ENCODE assay signal across 12 cellular contexts in genomic region chr10:46091080-46091833, GRCh38. TPM values are rescaled to one million over a fixed set of nuclear protein-coding genes. Genes with fewer than 3 reads are reported as not detected.
A peak's percentile ranks its signal among the peaks of the same experiment; 100 is the strongest.
DNase-seq lines count a peak whose midpoint lies in the region; ATAC-seq lines count a peak whose summit lies in the region.
"Had no signal": no experiment of that assay in that cellular context is flagged by ENCODE, and none has a peak within 500 bp of the region (broad histone marks: within the 10 kb centered on the region; RNA-seq: fewer than 3 reads in every experiment).

No MANE protein-coding gene starts in this region.

- H3K27me3 ChIP-seq in naive thymus-derived CD4-positive, alpha-beta T cell (ENCODE audit: control insufficient read depth in 2 of 2, insufficient read depth in 2 of 2, low read length in 2 of 2): no peaks in the 10 kb centered on the region
- H3K27me3 ChIP-seq: upper lobe of left lung had no signal

- H3K4me1 ChIP-seq in naive thymus-derived CD4-positive, alpha-beta T cell (ENCODE audit: control insufficient read depth in 2 of 2, insufficient read depth in 2 of 2, low read length in 2 of 2): peaks cover 50 to 60% of the 10 kb centered on the region in 2 donors

- no peaks in the 10 kb centered on the region for H3K27me3 Mint-ChIP-seq in activated CD4-positive, alpha-beta T cell treated with anti-CD3 and anti-CD28 coated beads for 36 hours
- no peaks in the 10 kb centered on the region for H3K27me3 Mint-ChIP-seq in naive thymus-derived CD4-positive, alpha-beta T cell

- H3K4me3 ChIP-seq in Jurkat, Clone E6-1 (ENCODE audit: low read length): no peak overlapping the region
- peak overlapping the region; percentile 72 for H3K4me3 ChIP-seq in naive thymus-derived CD4-positive, alpha-beta T cell (ENCODE audit: low read length)
- H3K4me3 ChIP-seq: skin epidermis, upper lobe of left lung had no signal

- POLR2A ChIA-PET in activated CD4-positive, alpha-beta T cell treated with anti-CD3 and anti-CD28 coated beads for 36 hours (lab: Charles Lee): no interaction called here
- POLR2A ChIA-PET in naive thymus-derived CD4-positive, alpha-beta T cell (lab: Charles Lee): interaction anchor here (0.8 kb wide), 1 partner anchor 15 kb away, joined by 3 read pairs; no protein-coding TSS in a partner anchor

- no peak overlapping the region for H3K4me3 Mint-ChIP-seq in activated CD4-positive, alpha-beta T cell treated with anti-CD3 and anti-CD28 coated beads for 36 hours
- H3K4me3 Mint-ChIP-seq in naive thymus-derived CD4-positive, alpha-beta T cell: peak overlapping the region in 3 of 10 donors; percentile 4 to 65 (median 53)

- peak overlapping the region; percentile 74 for H3K27ac Mint-ChIP-seq in activated CD4-positive, alpha-beta T cell treated with anti-CD3 and anti-CD28 coated beads for 36 hours
- peak overlapping the region in 1 of 9 donors; percentile 66 for H3K27ac Mint-ChIP-seq in naive thymus-derived CD4-positive, alpha-beta T cell

- H3K36me3 Mint-ChIP-seq in activated CD4-positive, alpha-beta T cell treated with anti-CD3 and anti-CD28 coated beads for 36 hours (ENCODE audit: low read depth): no peaks in the 10 kb centered on the region
- H3K36me3 Mint-ChIP-seq in naive thymus-derived CD4-positive, alpha-beta T cell: peaks cover 0 to 4% (median 0%) of the 10 kb centered on the region in 5 donors

- peak; percentile 40 for DNase-seq in activated CD4-positive, alpha-beta T cell treated with anti-CD3 and anti-CD28 coated beads for 36 hours
- no peak for DNase-seq in activated CD4-positive, alpha-beta T cell treated with anti-CD3 and anti-CD28 coated beads, Interleukin-2, amount 50 U/mL, for 1 hour
- peak; percentile 55 for DNase-seq in Jurkat, Clone E6-1 (ENCODE audit: low read depth, low spot score)
- peak; percentile 14 for DNase-seq in activated naive CD4-positive, alpha-beta T cell treated with anti-CD3 and anti-CD28 coated beads, Interleukin-2, amount 50 U/mL, for 16 hours
- peak in 6 of 9 donors; percentile 21 to 36 (median 32) for DNase-seq in naive thymus-derived CD4-positive, alpha-beta T cell
- DNase-seq in NCI-H1105 treated with DMSO at 0.1 percent for 48 hours (lab: John Stamatoyannopoulos, UW) (no peak), posterior vena cava (ENCODE audit: low spot score) (no peak)

- intact Hi-C loops in activated CD4-positive, alpha-beta T cell treated with anti-CD3 and anti-CD28 coated beads for 36 hours (cut with DNase I, micrococcal nuclease): loop anchor here in 1 of 2 experiments (10.0 kb wide), 1 partner anchor 56 kb away; the partner anchor contains the start of gene NCOA4
- intact Hi-C loops in naive thymus-derived CD4-positive, alpha-beta T cell (cut with micrococcal nuclease): loop anchor here in 1 of 2 donors (5.0 kb wide), 2 partner anchors 59 to 419 kb away; partner anchors contain the start of genes NCOA4 and ZFAND4
- intact Hi-C loops in posterior vena cava (cut with DNase I): no loop called here

- H3K9me3 Mint-ChIP-seq in activated CD4-positive, alpha-beta T cell treated with anti-CD3 and anti-CD28 coated beads for 36 hours (ENCODE audit: low read depth): no peaks in the 10 kb centered on the region
- H3K9me3 Mint-ChIP-seq in naive thymus-derived CD4-positive, alpha-beta T cell: peaks cover 0 to 7% (median 0%) of the 10 kb centered on the region in 11 donors

- peaks cover 0 to 6% (median 0%) of the 10 kb centered on the region in 3 experiments for H3K36me3 ChIP-seq in naive thymus-derived CD4-positive, alpha-beta T cell (ENCODE audit: control insufficient read depth in 2 of 3, insufficient read depth in 3 of 3, low read length in 3 of 3)
- H3K36me3 ChIP-seq: upper lobe of left lung had no signal

- peak overlapping the region; percentile 80 for H3K27ac ChIP-seq in naive thymus-derived CD4-positive, alpha-beta T cell (ENCODE audit: low read depth, low read length)

- H3K9me3 ChIP-seq in naive thymus-derived CD4-positive, alpha-beta T cell (ENCODE audit: control insufficient read depth in 2 of 3, low read length in 3 of 3): no peaks in the 10 kb centered on the region
- H3K9me3 ChIP-seq: upper lobe of left lung had no signal

- H3K4me1 Mint-ChIP-seq in activated CD4-positive, alpha-beta T cell treated with anti-CD3 and anti-CD28 coated beads for 36 hours: no peaks in the 10 kb centered on the region
- peaks cover 4 to 30% (median 15%) of the 10 kb centered on the region in 7 donors for H3K4me1 Mint-ChIP-seq in naive thymus-derived CD4-positive, alpha-beta T cell

- ATAC-seq in activated CD4-positive, alpha-beta T cell treated with anti-CD3 and anti-CD28 coated beads for 36 hours: peak; percentile 9
- no peak for ATAC-seq in naive thymus-derived CD4-positive, alpha-beta T cell
- ATAC-seq in HG02938 (IDR thresholded peaks at IDR 0.05; ENCODE audit: unreplicated experiment): no peak

- CTCF ChIA-PET in activated CD4-positive, alpha-beta T cell treated with anti-CD3 and anti-CD28 coated beads for 36 hours (lab: Charles Lee): interaction anchor here (0.7 to 1.7 kb wide), 3 partner anchors 11 to 63 kb away, joined by 3 to 6 read pairs (median 3); no protein-coding TSS in a partner anchor
- CTCF ChIA-PET in naive thymus-derived CD4-positive, alpha-beta T cell (lab: Charles Lee): interaction anchor here (1.9 kb wide), 1 partner anchor 62 kb away, joined by 7 read pairs; no protein-coding TSS in a partner anchor

RNA-seq across cellular contexts. Expression of gene MSMB, which starts 45.2 kb away (rescaled TPM):
- total RNA-seq in activated CD4-positive, alpha-beta T cell treated with anti-CD3 and anti-CD28 coated beads for 36 hours: not detected
- not detected for polyA plus RNA-seq in Jurkat, Clone E6-1 (2012; ENCODE audit: insufficient read depth, insufficient read length)
- total RNA-seq in naive thymus-derived CD4-positive, alpha-beta T cell: not detected
- not detected for polyA plus RNA-seq in naive thymus-derived CD4-positive, alpha-beta T cell
- not detected for total RNA-seq in posterior vena cava
- total RNA-seq: T-helper 2 cell treated with Interferon-gamma antibody and Interleukin-4, amounts not matched to agents 100 ng/mL and 5 ng/mL, for 36 hours had no signal
- polyA plus RNA-seq: neural cell had no signal

Comparison
In these comparisons a context has a peak if more than half of its experiments do, and no peak if none do; other contexts are left out.
1. DNase-seq: peak in activated CD4-positive, alpha-beta T cell treated with anti-CD3 and anti-CD28 coated beads for 36 hours (single experiment), Jurkat, Clone E6-1 (single experiment), activated naive CD4-positive, alpha-beta T cell treated with anti-CD3 and anti-CD28 coated beads, Interleukin-2, amount 50 U/mL, for 16 hours (single experiment) and naive thymus-derived CD4-positive, alpha-beta T cell (6 of 9); none in activated CD4-positive, alpha-beta T cell treated with anti-CD3 and anti-CD28 coated beads, Interleukin-2, amount 50 U/mL, for 1 hour (single experiment), NCI-H1105 treated with DMSO at 0.1 percent for 48 hours (single experiment) and posterior vena cava (single experiment).